In the genomic region with DNA sequence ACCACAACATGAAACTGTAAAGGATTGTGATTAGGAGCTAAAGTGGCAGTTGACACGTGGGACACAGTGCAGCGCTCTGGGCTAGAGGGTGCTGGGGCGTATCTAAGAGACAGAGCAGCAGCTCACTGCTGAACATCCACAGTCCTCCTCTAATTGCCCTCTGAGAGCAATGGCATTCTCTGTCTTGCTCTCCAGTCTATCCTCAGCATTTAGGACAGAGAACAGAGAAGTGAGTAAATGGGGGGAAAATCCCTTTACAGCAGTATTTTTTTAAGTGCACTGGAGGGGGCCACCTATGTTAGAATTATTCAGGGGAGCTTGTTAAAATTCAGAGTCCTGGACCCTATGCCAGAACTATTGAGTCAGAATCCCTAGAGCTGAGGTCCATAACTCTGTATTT, we compare ENCODE assay signal across 14 cellular contexts. TPM values are rescaled to one million over a fixed set of nuclear protein-coding genes. Genes with fewer than 3 reads are reported as not detected.
DNase-seq lines count a peak whose midpoint lies in the region; ATAC-seq, FAIRE-seq and TF ChIP-seq lines count a peak whose summit lies in the region.
"Had no signal": no experiment of that assay in that cellular context is flagged by ENCODE, and none has a peak within 500 bp of the region (broad histone marks: within the 10 kb centered on the region; RNA-seq: fewer than 3 reads in every experiment).

No MANE protein-coding gene starts in this region.

- no peaks in the 10 kb centered on the region for H3K36me3 Mint-ChIP-seq in natural killer cell
- H3K36me3 Mint-ChIP-seq: brain, CD14-positive monocyte had no signal

- H3K79me2 ChIP-seq in GM12878 (ENCODE audit: control insufficient read depth, insufficient read depth, low read length), result no peaks in the 10 kb centered on the region

- FAIRE-seq in GM12878 (lab: Jason Lieb, UNC), result no peak
- FAIRE-seq: TTC549 had no signal

- in situ Hi-C loops in GM12878 (cut with MboI), result no loop called here

- H3K9ac ChIP-seq in GM12878 (ENCODE audit: control insufficient read depth, insufficient read depth, low read length), result no peak overlapping the region

- 7% methylated on average over 3 of the region's 3 CpGs for WGBS in GM12878 (ENCODE audit: insufficient coverage, insufficient replicate concordance, low lambda C conversion rate, missing lambda C conversion rate)
- WGBS in tibial nerve, 2 donors, result 65 to 78% methylated on average over 3 of the region's 3 CpGs

- peaks cover 25% of the 10 kb centered on the region for H3K4me1 ChIP-seq in GM12878 (ENCODE audit: control insufficient read depth, insufficient read depth, low read length)
- peaks cover 0 to 11% (median 7%) of the 10 kb centered on the region in 4 donors for H3K4me1 ChIP-seq in tibial nerve

- RAD21 ChIA-PET in GM12878 (lab: Charles Lee; ENCODE audit: unreplicated experiment), result interaction anchor here (0.6 to 2.1 kb wide), 16 partner anchors 8 to 362 kb away, joined by 3 to 10 read pairs (median 4); a partner anchor contains a TSS

- H3K4me2 ChIP-seq in GM12878 (ENCODE audit: control insufficient read depth, insufficient read depth), result no peak overlapping the region

- intact Hi-C loops in GM12878 (cut with micrococcal nuclease; ENCODE audit: unreplicated experiment), result no loop called here
- intact Hi-C loops in natural killer cell (cut with micrococcal nuclease), result no loop called here

- H3K27ac Mint-ChIP-seq in natural killer cell, result no peak overlapping the region
- H3K27ac Mint-ChIP-seq: brain, endodermal cell had no signal

- BruUV-seq in GM12878 (replicated peaks; lab: Mats Ljungman, UMichigan), result no TSS peak

- SMC1A ChIA-PET in GM12878 (lab: Charles Lee; ENCODE audit: uncharacterized antibody, unreplicated experiment), result interaction anchor here (0.6 to 14.9 kb wide), 17 partner anchors 10 to 230 kb away, joined by 3 to 229 read pairs (median 5); no protein-coding TSS in a partner anchor

- H3K4me1 Mint-ChIP-seq in natural killer cell, result peaks cover 6 to 22% of the 10 kb centered on the region in 2 donors

- no peaks in the 10 kb centered on the region for H3K9me3 Mint-ChIP-seq in natural killer cell
- H3K9me3 Mint-ChIP-seq: brain, CD14-positive monocyte, endodermal cell had no signal

- TF ChIP-seq RAD21 in GM12878 (IDR thresholded peaks at IDR 0.05; ENCODE audit: insufficient read depth, low read depth, low read length), result no peak; the same call in 1 of the 2 replicates

- H3K27ac ChIP-seq in GM12878 (ENCODE audit: control insufficient read depth, insufficient read depth) (no peak overlapping the region), tibial nerve (no peak overlapping the region)

- no peak for TF ChIP-seq CTCF in GM20000 (IDR thresholded peaks at IDR 0.05; ENCODE audit: extremely low read depth, missing control alignments)
- no peak for TF ChIP-seq CTCF in GM12878 (IDR thresholded peaks at IDR 0.05 in 2 of 3, conservative IDR thresholded peaks at IDR 0.05 in 1 of 3; ENCODE audit: control insufficient read depth in 2 of 3, extremely low read depth in 1 of 3, insufficient read depth in 1 of 3, low read depth in 3 of 3, low read length in 3 of 3)
- no peak for TF ChIP-seq CTCF in tibial nerve (IDR thresholded peaks at IDR 0.05)
- TF ChIP-seq CTCF in natural killer cell (IDR thresholded peaks at IDR 0.05), result no peak

- H3K36me3 ChIP-seq in GM12878 (ENCODE audit: control insufficient read depth in 2 of 2, insufficient read depth in 2 of 2, low read length in 1 of 2), result no peaks in the 10 kb centered on the region
- no peaks in the 10 kb centered on the region for H3K36me3 ChIP-seq in tibial nerve
- H3K36me3 ChIP-seq: MG63 had no signal

- H3K27me3 ChIP-seq in GM12878 (replicated peaks in 1 of 2; ENCODE audit: control insufficient read depth in 2 of 2, insufficient read depth in 2 of 2, low read length in 1 of 2), result no peaks in the 10 kb centered on the region; a peak in 1 of 4 replicates
- no peaks in the 10 kb centered on the region for H3K27me3 ChIP-seq in tibial nerve
- H3K27me3 ChIP-seq: MG63 had no signal

- peaks cover 0 to 9% of the 10 kb centered on the region in 2 donors for H3K27me3 Mint-ChIP-seq in natural killer cell (ENCODE audit: low read depth in 2 of 2)

- H2AFZ ChIP-seq in GM12878 (ENCODE audit: control insufficient read depth, low read depth, low read length), result no peak overlapping the region

- H3K4me3 ChIP-seq in GM12878, result no peak overlapping the region
- H3K4me3 ChIP-seq in tibial nerve, result no peak overlapping the region
- H3K4me3 ChIP-seq: MG63 had no signal

- TF ChIP-seq POLR2A in GM18505 (IDR thresholded peaks at IDR 0.05; ENCODE audit: borderline replicate concordance, extremely low read depth, insufficient read depth, insufficient read length), result no peak
- TF ChIP-seq POLR2A in GM12878 (IDR thresholded peaks at IDR 0.05; ENCODE audit: low read depth, low read length), result no peak
- no peak for TF ChIP-seq POLR2A in tibial nerve (IDR thresholded peaks at IDR 0.05)

- no peak overlapping the region for H3K4me3 Mint-ChIP-seq in natural killer cell
- H3K4me3 Mint-ChIP-seq: brain, CD14-positive monocyte, endodermal cell had no signal

- CTCF ChIA-PET in GM12878 (lab: Yijun Ruan, JAX), result interaction anchor here (0.7 to 5.5 kb wide), 14 partner anchors 8 to 225 kb away, joined by 3 to 30 read pairs (median 4); no protein-coding TSS in a partner anchor

- H4K20me1 ChIP-seq in GM12878 (ENCODE audit: control insufficient read depth, insufficient read depth), result no peaks in the 10 kb centered on the region

- peak; percentile 54 for ATAC-seq in GM18505 (IDR thresholded peaks at IDR 0.05; ENCODE audit: unreplicated experiment)
- peak; percentile 41 for ATAC-seq in HG03025 (IDR thresholded peaks at IDR 0.05; ENCODE audit: low FRiP score, unreplicated experiment)
- peak; percentile 80 for ATAC-seq in GM12878
- no peak for ATAC-seq in natural killer cell
- ATAC-seq: left colon had no signal

- H3K9me3 ChIP-seq in GM12878 (replicated peaks; ENCODE audit: control insufficient read depth, insufficient read depth, low read length), result no peaks in the 10 kb centered on the region
- no peaks in the 10 kb centered on the region for H3K9me3 ChIP-seq in tibial nerve
- H3K9me3 ChIP-seq: MG63 had no signal

- POLR2A ChIA-PET in GM12878 (lab: Charles Lee), result interaction anchor here (0.9 to 3.4 kb wide), 6 partner anchors 8 to 40 kb away, joined by 3 to 18 read pairs (median 5); no protein-coding TSS in a partner anchor

- TF ChIP-seq EP300 in GM12878 (IDR thresholded peaks at IDR 0.05; ENCODE audit: borderline replicate concordance in 1 of 2, control insufficient read depth in 1 of 2, low read depth in 2 of 2, low read length in 2 of 2) (0 out of 4 replicates have a peak, but pooled peaks of 1 of the 2 experiments have one; percentile 25), tibial nerve (IDR thresholded peaks at IDR 0.05) (no peak)

- DNase-seq in GM20000 (ENCODE audit: low spot score), result peak; percentile 37
- DNase-seq in GM12878 (ENCODE audit: low read depth, low spot score), result no peak
- no peak for DNase-seq in tibial nerve (ENCODE audit: low spot score in 2 of 2)
- no peak for DNase-seq in SW480 (ENCODE audit: low spot score)
- DNase-seq in SHP77 (lab: John Stamatoyannopoulos, UW), result no peak
- no peak for DNase-seq in natural killer cell
- DNase-seq: endodermal cell, left colon, MG63 had no signal

TF ChIP-seq in GM12878, 131 proteins besides CTCF, POLR2A, EP300 and RAD21 (continues in another document):
- TF ChIP-seq, protein P1, sequence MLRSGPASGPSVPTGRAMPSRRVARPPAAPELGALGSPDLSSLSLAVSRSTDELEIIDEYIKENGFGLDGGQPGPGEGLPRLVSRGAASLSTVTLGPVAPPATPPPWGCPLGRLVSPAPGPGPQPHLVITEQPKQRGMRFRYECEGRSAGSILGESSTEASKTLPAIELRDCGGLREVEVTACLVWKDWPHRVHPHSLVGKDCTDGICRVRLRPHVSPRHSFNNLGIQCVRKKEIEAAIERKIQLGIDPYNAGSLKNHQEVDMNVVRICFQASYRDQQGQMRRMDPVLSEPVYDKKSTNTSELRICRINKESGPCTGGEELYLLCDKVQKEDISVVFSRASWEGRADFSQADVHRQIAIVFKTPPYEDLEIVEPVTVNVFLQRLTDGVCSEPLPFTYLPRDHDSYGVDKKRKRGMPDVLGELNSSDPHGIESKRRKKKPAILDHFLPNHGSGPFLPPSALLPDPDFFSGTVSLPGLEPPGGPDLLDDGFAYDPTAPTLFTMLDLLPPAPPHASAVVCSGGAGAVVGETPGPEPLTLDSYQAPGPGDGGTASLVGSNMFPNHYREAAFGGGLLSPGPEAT (IDR thresholded peaks at IDR 0.05; ENCODE audit: low read depth), result 0 out of 2 replicates have a peak, but pooled peaks have one; percentile 23
- TF ChIP-seq IKZF2 (IDR thresholded peaks at IDR 0.05) (peak; percentile 25 to 51; a peak in 2 of 4 replicates), MEF2A (IDR thresholded peaks at IDR 0.05; ENCODE audit: insufficient read depth, low read depth, low read length) (no peak)

RNA-seq across cellular contexts. Expression of a gene that starts 4.2 kb away (rescaled TPM):
- total RNA-seq in GM12878 (2013; cell fraction: nucleolus; rRNA removed), result 30.9 and 31.7 TPM in 2 replicates
- 18.8 and 23.4 TPM in 2 replicates for total RNA-seq in GM12878 (2014; rRNA removed)
- 22.7 and 23.7 TPM in 2 replicates for total RNA-seq in GM12878 (2014; rRNA removed; fragmentation: Illumina TruSeq; extraction: Trizol)
- 41.4 and 42.3 TPM in 2 replicates for total RNA-seq in GM12878 (2021)
- 4.3 TPM for polyA plus RNA-seq in GM12878 (2011; ENCODE audit: low read depth)
- polyA plus RNA-seq in GM12878 (2011; rRNA removed), result 5.1 and 8.5 TPM in 2 replicates
- 2.9 and 3.0 TPM in 2 replicates for polyA plus RNA-seq in GM12878 (2011; cell fraction: cytosol; rRNA removed)
- polyA plus RNA-seq in GM12878 (2011; cell fraction: nucleus; rRNA removed), result 2.9 and 3.5 TPM in 2 replicates
- 8.9 and 12.0 TPM in 2 replicates for polyA plus RNA-seq in GM12878 (2012)
- polyA plus RNA-seq in GM12878 (2014; fragmentation: Illumina TruSeq; extraction: Trizol), result 17.5 and 36.2 TPM in 2 replicates
- 10 to 100 TPM in 1 of 2 experiments, 1 to 10 TPM in 1; 9.3 to 17.6 TPM for polyA plus RNA-seq in GM12878 (2014; fragmentation: Nextera tagmentation; extraction: Ambion mirVana)
- polyA plus RNA-seq in GM12878 (2014; rRNA removed), result 14.5 and 16.2 TPM in 2 replicates
- 10 to 100 TPM; 26.5 to 32.3 TPM for polyA plus RNA-seq in GM12878 (2016; fragmentation: Nextera tagmentation; extraction: Ambion mirVana)
- 8.7 and 11.3 TPM in 2 replicates for polyA minus RNA-seq in GM12878 (2011; rRNA and poly(A)+ RNA removed)
- polyA minus RNA-seq in GM12878 (2011; cell fraction: cytosol; rRNA and poly(A)+ RNA removed), result 2.1 and 2.4 TPM in 2 replicates
- polyA minus RNA-seq in GM12878 (2011; cell fraction: nucleus; rRNA and poly(A)+ RNA removed), result 4.4 and 6.9 TPM in 2 replicates
- total RNA-seq in tibial nerve, result 1 to 10 TPM in 2 of 4 donors, under 1 TPM in 2; 0.44 to 1.8 (median 1.1) TPM
- total RNA-seq in natural killer cell, result 10 to 100 TPM in 2 of 3 donors, 1 to 10 TPM in 1; 9.8 to 45.4 (median 10.5) TPM

Comparison
In these comparisons a context has a peak if more than half of its experiments do, and no peak if none do; other contexts are left out.
1. ATAC-seq: peak in GM18505 (single experiment), HG03025 (single experiment) and GM12878 (single experiment); none in natural killer cell (0 of 3).